Comparison of ENCODE assay signal across 8 cellular contexts in genomic region chr3:160401301-160402095, GRCh38. TPM values are rescaled to one million over a fixed set of nuclear protein-coding genes. Genes with fewer than 3 reads are reported as not detected.
DNase-seq lines count a peak whose midpoint lies in the region; ATAC-seq and TF ChIP-seq lines count a peak whose summit lies in the region.

No MANE protein-coding gene starts in this region.

- H3K9ac ChIP-seq in HUES48 (ENCODE audit: low read depth, low read length) = peak overlapping the region; percentile 97

- intact Hi-C loops in esophagus squamous epithelium (cut with DNase I) = no loop called here
- intact Hi-C loops in ovary (cut with DNase I) = no loop called here

- no peak for TF ChIP-seq EP300 in ovary (IDR thresholded peaks at IDR 0.05)

- H3K4me3 ChIP-seq in HUES48 (ENCODE audit: low read depth, low read length) = peak overlapping the region; percentile 97
- H3K4me3 ChIP-seq in esophagus squamous epithelium = peak overlapping the region; percentile 66 to 90 (median 76)
- H3K4me3 ChIP-seq in ovary = peak overlapping the region; percentile 77

- in situ Hi-C loops in Caki2 (cut with HindIII; ENCODE audit: low pct_unique_long_range_greater_than_20kb, low sequenced_read_pairs) = no loop called here

- H3K27me3 ChIP-seq in HUES48 (ENCODE audit: control insufficient read depth, insufficient read depth, low read length) (no peaks in the 10 kb centered on the region), esophagus squamous epithelium (peaks cover 0 to 4% (median 0%) of the 10 kb centered on the region in 4 donors), ovary (no peaks in the 10 kb centered on the region)

- 5% methylated on average over 16 of the region's 16 CpGs for WGBS in esophagus squamous epithelium, 2 donors
- WGBS in ovary, 3 donors = 34 to 40% (median 34%) methylated on average over 16 of the region's 16 CpGs

- DNase-seq in Caki2 (ENCODE audit: low read depth) (peak; percentile 71), SW480 (ENCODE audit: low spot score) (peak; percentile 58), esophagus squamous epithelium (lab: John Stamatoyannopoulos, UW) (no peak), ovary (no peak), NCI-H1436 (lab: John Stamatoyannopoulos, UW) (no peak)

- H3K4me1 ChIP-seq in HUES48 (ENCODE audit: control insufficient read depth, insufficient read depth, low read length) = peaks cover 23% of the 10 kb centered on the region
- H3K4me1 ChIP-seq in esophagus squamous epithelium = peaks cover 0 to 63% (median 9%) of the 10 kb centered on the region in 3 donors
- peaks cover 1% of the 10 kb centered on the region for H3K4me1 ChIP-seq in ovary (ENCODE audit: insufficient read depth)

- TF ChIP-seq POLR2A in esophagus squamous epithelium (IDR thresholded peaks at IDR 0.05) (peak in 1 of 4 donors; percentile 13), ovary (IDR thresholded peaks at IDR 0.05) (no peak)

- no peak for TF ChIP-seq CTCF in esophagus squamous epithelium (IDR thresholded peaks at IDR 0.05)
- no peak for TF ChIP-seq CTCF in ovary (IDR thresholded peaks at IDR 0.05)

- ATAC-seq in HG03108 (IDR thresholded peaks at IDR 0.05; ENCODE audit: unreplicated experiment) (no peak), HG03432 (IDR thresholded peaks at IDR 0.05; ENCODE audit: unreplicated experiment) (no peak)

- H3K27ac ChIP-seq in HUES48 (ENCODE audit: low read depth, low read length) (no peak overlapping the region), esophagus squamous epithelium (peak overlapping the region; percentile 86 to 98 (median 92)), ovary (no peak overlapping the region)

- H3K9me3 ChIP-seq in HUES48 (ENCODE audit: control insufficient read depth, insufficient read depth, low read length) = no peaks in the 10 kb centered on the region
- H3K9me3 ChIP-seq in esophagus squamous epithelium = no peaks in the 10 kb centered on the region
- no peaks in the 10 kb centered on the region for H3K9me3 ChIP-seq in ovary

- peaks cover 48% of the 10 kb centered on the region for H3K36me3 ChIP-seq in HUES48 (ENCODE audit: control insufficient read depth, insufficient read depth, low read length)
- peaks cover 0 to 9% (median 0%) of the 10 kb centered on the region in 3 donors for H3K36me3 ChIP-seq in esophagus squamous epithelium
- no peaks in the 10 kb centered on the region for H3K36me3 ChIP-seq in ovary

RNA-seq across cellular contexts. Expression of gene SMC4, which starts 2.0 kb away (rescaled TPM):
- 40.7 and 60.1 TPM in 2 replicates for total RNA-seq in Caki2 (2014; rRNA removed; shearing (Covaris generic); ENCODE audit: low replicate concordance)
- total RNA-seq in esophagus squamous epithelium (10 to 100 TPM; 50.4 to 94.8 (median 81.6) TPM), ovary (10 to 100 TPM; 12.6 to 24.4 (median 18.0) TPM)
- 10 to 100 TPM in 1 of 2 donors, 1 to 10 TPM in 1; 8.9 to 28.2 TPM for polyA plus RNA-seq in ovary

RNA-seq across cellular contexts. Expression of gene IFT80, which starts 2.5 kb away (rescaled TPM):
- 43.1 and 91.9 TPM in 2 replicates for total RNA-seq in Caki2 (2014; rRNA removed; shearing (Covaris generic); ENCODE audit: low replicate concordance)
- 10 to 100 TPM; 10.8 to 20.4 (median 14.9) TPM for total RNA-seq in esophagus squamous epithelium
- 10 to 100 TPM; 22.7 to 39.6 (median 29.8) TPM for total RNA-seq in ovary
- 10 to 100 TPM; 16.8 to 19.4 TPM for polyA plus RNA-seq in ovary

RNA-seq across cellular contexts. Expression of gene TRIM59, which starts 48.1 kb away (rescaled TPM):
- total RNA-seq in Caki2 (2014; rRNA removed; shearing (Covaris generic); ENCODE audit: low replicate concordance) = 30.5 and 61.7 TPM in 2 replicates
- total RNA-seq in esophagus squamous epithelium = 10 to 100 TPM in 1 of 4 donors, 1 to 10 TPM in 3; 4.9 to 14.7 (median 8.9) TPM
- total RNA-seq in ovary = 1 to 10 TPM; 1.6 to 4.8 (median 2.1) TPM
- polyA plus RNA-seq in ovary = 1 to 10 TPM; 1.4 to 2.6 TPM

Comparison
In these comparisons a context has a peak if more than half of its experiments do, and no peak if none do; other contexts are left out.
1. DNase-seq: peak in Caki2 (single experiment) and SW480 (single experiment); none in esophagus squamous epithelium (single experiment), ovary (0 of 5) and NCI-H1436 (single experiment).
2. H3K27ac ChIP-seq: peak in esophagus squamous epithelium (4 of 4); none in HUES48 (single experiment) and ovary (0 of 2).
3. Peak in every context shown above with its lines, with median percentiles within 50 percentile points of each other: H3K4me3 ChIP-seq.